Comparison of ENCODE assay signal across 1 cellular context in the genomic region with DNA sequence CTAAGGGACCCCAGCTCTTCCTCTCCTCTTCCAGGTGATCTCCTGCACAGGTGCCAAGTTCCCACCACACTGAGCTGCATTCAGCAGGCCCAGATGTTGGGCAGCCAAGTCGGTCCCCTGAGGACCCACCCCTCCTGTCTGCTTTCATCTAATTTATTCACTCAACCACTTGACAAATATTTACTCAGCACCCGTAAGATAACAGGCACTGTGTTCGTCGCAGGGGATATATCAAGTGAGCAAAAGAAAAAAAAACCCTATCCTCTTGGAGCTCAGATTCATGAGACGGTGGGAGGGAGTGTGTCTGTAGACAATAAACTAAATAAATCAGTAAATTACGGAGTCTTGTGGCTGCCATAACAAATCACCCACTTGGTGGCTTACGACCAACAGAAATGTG.
TF ChIP-seq lines count a peak whose summit lies in the region.

No MANE protein-coding gene starts in this region.

TF ChIP-seq in HepG2, 621 proteins besides CTCF, POLR2A, EP300 and RAD21 (continued from another document):
- no peak for TF ChIP-seq ZNF343 (CRISPR knock-in tag; IDR thresholded peaks at IDR 0.05)
- TF ChIP-seq KDM4B (CRISPR knock-in tag; IDR thresholded peaks at IDR 0.05) = no peak
- no peak for TF ChIP-seq HMGA1 (CRISPR knock-in tag; conservative IDR thresholded peaks at IDR 0.05)
- TF ChIP-seq, protein P1, sequence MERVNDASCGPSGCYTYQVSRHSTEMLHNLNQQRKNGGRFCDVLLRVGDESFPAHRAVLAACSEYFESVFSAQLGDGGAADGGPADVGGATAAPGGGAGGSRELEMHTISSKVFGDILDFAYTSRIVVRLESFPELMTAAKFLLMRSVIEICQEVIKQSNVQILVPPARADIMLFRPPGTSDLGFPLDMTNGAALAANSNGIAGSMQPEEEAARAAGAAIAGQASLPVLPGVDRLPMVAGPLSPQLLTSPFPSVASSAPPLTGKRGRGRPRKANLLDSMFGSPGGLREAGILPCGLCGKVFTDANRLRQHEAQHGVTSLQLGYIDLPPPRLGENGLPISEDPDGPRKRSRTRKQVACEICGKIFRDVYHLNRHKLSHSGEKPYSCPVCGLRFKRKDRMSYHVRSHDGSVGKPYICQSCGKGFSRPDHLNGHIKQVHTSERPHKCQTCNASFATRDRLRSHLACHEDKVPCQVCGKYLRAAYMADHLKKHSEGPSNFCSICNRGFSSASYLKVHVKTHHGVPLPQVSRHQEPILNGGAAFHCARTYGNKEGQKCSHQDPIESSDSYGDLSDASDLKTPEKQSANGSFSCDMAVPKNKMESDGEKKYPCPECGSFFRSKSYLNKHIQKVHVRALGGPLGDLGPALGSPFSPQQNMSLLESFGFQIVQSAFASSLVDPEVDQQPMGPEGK (CRISPR knock-in tag; IDR thresholded peaks at IDR 0.05) = peak; percentile 46
- TF ChIP-seq ZFP36L1 (CRISPR knock-in tag; IDR thresholded peaks at IDR 0.05) = no peak
- no peak for TF ChIP-seq KDM1A (CRISPR knock-in tag; IDR thresholded peaks at IDR 0.05)
- TF ChIP-seq, protein P2, sequence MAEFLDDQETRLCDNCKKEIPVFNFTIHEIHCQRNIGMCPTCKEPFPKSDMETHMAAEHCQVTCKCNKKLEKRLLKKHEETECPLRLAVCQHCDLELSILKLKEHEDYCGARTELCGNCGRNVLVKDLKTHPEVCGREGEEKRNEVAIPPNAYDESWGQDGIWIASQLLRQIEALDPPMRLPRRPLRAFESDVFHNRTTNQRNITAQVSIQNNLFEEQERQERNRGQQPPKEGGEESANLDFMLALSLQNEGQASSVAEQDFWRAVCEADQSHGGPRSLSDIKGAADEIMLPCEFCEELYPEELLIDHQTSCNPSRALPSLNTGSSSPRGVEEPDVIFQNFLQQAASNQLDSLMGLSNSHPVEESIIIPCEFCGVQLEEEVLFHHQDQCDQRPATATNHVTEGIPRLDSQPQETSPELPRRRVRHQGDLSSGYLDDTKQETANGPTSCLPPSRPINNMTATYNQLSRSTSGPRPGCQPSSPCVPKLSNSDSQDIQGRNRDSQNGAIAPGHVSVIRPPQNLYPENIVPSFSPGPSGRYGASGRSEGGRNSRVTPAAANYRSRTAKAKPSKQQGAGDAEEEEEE (CRISPR knock-in tag; IDR thresholded peaks at IDR 0.05; ENCODE audit: borderline replicate concordance) = no peak
- TF ChIP-seq, protein P3, sequence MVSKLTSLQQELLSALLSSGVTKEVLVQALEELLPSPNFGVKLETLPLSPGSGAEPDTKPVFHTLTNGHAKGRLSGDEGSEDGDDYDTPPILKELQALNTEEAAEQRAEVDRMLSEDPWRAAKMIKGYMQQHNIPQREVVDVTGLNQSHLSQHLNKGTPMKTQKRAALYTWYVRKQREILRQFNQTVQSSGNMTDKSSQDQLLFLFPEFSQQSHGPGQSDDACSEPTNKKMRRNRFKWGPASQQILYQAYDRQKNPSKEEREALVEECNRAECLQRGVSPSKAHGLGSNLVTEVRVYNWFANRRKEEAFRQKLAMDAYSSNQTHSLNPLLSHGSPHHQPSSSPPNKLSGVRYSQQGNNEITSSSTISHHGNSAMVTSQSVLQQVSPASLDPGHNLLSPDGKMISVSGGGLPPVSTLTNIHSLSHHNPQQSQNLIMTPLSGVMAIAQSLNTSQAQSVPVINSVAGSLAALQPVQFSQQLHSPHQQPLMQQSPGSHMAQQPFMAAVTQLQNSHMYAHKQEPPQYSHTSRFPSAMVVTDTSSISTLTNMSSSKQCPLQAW (CRISPR knock-in tag; IDR thresholded peaks at IDR 0.05) = 0 out of 2 replicates have a peak, but pooled peaks have one; percentile 26
- TF ChIP-seq, protein P4, sequence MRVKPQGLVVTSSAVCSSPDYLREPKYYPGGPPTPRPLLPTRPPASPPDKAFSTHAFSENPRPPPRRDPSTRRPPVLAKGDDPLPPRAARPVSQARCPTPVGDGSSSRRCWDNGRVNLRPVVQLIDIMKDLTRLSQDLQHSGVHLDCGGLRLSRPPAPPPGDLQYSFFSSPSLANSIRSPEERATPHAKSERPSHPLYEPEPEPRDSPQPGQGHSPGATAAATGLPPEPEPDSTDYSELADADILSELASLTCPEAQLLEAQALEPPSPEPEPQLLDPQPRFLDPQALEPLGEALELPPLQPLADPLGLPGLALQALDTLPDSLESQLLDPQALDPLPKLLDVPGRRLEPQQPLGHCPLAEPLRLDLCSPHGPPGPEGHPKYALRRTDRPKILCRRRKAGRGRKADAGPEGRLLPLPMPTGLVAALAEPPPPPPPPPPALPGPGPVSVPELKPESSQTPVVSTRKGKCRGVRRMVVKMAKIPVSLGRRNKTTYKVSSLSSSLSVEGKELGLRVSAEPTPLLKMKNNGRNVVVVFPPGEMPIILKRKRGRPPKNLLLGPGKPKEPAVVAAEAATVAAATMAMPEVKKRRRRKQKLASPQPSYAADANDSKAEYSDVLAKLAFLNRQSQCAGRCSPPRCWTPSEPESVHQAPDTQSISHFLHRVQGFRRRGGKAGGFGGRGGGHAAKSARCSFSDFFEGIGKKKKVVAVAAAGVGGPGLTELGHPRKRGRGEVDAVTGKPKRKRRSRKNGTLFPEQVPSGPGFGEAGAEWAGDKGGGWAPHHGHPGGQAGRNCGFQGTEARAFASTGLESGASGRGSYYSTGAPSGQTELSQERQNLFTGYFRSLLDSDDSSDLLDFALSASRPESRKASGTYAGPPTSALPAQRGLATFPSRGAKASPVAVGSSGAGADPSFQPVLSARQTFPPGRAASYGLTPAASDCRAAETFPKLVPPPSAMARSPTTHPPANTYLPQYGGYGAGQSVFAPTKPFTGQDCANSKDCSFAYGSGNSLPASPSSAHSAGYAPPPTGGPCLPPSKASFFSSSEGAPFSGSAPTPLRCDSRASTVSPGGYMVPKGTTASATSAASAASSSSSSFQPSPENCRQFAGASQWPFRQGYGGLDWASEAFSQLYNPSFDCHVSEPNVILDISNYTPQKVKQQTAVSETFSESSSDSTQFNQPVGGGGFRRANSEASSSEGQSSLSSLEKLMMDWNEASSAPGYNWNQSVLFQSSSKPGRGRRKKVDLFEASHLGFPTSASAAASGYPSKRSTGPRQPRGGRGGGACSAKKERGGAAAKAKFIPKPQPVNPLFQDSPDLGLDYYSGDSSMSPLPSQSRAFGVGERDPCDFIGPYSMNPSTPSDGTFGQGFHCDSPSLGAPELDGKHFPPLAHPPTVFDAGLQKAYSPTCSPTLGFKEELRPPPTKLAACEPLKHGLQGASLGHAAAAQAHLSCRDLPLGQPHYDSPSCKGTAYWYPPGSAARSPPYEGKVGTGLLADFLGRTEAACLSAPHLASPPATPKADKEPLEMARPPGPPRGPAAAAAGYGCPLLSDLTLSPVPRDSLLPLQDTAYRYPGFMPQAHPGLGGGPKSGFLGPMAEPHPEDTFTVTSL (CRISPR knock-in tag; IDR thresholded peaks at IDR 0.05; ENCODE audit: borderline replicate concordance) = no peak
- TF ChIP-seq, protein P5, sequence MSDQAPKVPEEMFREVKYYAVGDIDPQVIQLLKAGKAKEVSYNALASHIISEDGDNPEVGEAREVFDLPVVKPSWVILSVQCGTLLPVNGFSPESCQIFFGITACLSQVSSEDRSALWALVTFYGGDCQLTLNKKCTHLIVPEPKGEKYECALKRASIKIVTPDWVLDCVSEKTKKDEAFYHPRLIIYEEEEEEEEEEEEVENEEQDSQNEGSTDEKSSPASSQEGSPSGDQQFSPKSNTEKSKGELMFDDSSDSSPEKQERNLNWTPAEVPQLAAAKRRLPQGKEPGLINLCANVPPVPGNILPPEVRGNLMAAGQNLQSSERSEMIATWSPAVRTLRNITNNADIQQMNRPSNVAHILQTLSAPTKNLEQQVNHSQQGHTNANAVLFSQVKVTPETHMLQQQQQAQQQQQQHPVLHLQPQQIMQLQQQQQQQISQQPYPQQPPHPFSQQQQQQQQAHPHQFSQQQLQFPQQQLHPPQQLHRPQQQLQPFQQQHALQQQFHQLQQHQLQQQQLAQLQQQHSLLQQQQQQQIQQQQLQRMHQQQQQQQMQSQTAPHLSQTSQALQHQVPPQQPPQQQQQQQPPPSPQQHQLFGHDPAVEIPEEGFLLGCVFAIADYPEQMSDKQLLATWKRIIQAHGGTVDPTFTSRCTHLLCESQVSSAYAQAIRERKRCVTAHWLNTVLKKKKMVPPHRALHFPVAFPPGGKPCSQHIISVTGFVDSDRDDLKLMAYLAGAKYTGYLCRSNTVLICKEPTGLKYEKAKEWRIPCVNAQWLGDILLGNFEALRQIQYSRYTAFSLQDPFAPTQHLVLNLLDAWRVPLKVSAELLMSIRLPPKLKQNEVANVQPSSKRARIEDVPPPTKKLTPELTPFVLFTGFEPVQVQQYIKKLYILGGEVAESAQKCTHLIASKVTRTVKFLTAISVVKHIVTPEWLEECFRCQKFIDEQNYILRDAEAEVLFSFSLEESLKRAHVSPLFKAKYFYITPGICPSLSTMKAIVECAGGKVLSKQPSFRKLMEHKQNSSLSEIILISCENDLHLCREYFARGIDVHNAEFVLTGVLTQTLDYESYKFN (CRISPR knock-in tag; conservative IDR thresholded peaks at IDR 0.05) = no peak
- peak; percentile 19; the same call in 1 of the 2 replicates for TF ChIP-seq ERF (CRISPR knock-in tag; IDR thresholded peaks at IDR 0.05)
- TF ChIP-seq TARDBP (CRISPR knock-in tag; IDR thresholded peaks at IDR 0.05) = no peak
